9 cellular contexts compared by ENCODE assay signal in genomic region chr19:51158474-51159129, GRCh38. TPM values are rescaled to one million over a fixed set of nuclear protein-coding genes. Genes with fewer than 3 reads are reported as not detected.
A peak's percentile ranks its signal among the peaks of the same experiment; 100 is the strongest.
DNase-seq lines count a peak whose midpoint lies in the region; ATAC-seq and TF ChIP-seq lines count a peak whose summit lies in the region.
"Had no signal": no experiment of that assay in that cellular context is flagged by ENCODE, and none has a peak within 500 bp of the region (broad histone marks: within the 10 kb centered on the region; RNA-seq: fewer than 3 reads in every experiment).

No MANE protein-coding gene starts in this region.

- no peaks in the 10 kb centered on the region for H3K27me3 ChIP-seq in effector memory CD4-positive, alpha-beta T cell (replicated peaks; ENCODE audit: control insufficient read depth, insufficient read depth, low read length, poor library complexity, severe bottlenecking)
- peaks cover 10% of the 10 kb centered on the region for H3K27me3 ChIP-seq in suprapubic skin

- TF ChIP-seq EP300 in suprapubic skin (IDR thresholded peaks at IDR 0.05), result no peak

- no peak overlapping the region for H3K27ac ChIP-seq in effector memory CD4-positive, alpha-beta T cell (ENCODE audit: insufficient read depth, low read length, poor library complexity, severe bottlenecking)
- H3K27ac ChIP-seq in suprapubic skin, result no peak overlapping the region
- H3K27ac ChIP-seq: epithelial cell of prostate had no signal

- TF ChIP-seq CTCF in suprapubic skin (IDR thresholded peaks at IDR 0.05), result peak; percentile 37 to 66

- no peaks in the 10 kb centered on the region for H3K9me3 ChIP-seq in effector memory CD4-positive, alpha-beta T cell (ENCODE audit: control insufficient read depth, low read length)
- H3K9me3 ChIP-seq in suprapubic skin, result no peaks in the 10 kb centered on the region

- WGBS in suprapubic skin, result 23% methylated on average over 7 of the region's 7 CpGs

- no peaks in the 10 kb centered on the region for H3K4me1 ChIP-seq in effector memory CD4-positive, alpha-beta T cell (ENCODE audit: control insufficient read depth, insufficient read depth, low read length, poor library complexity, severe bottlenecking)
- H3K4me1 ChIP-seq in suprapubic skin, result peaks cover 25% of the 10 kb centered on the region

- TF ChIP-seq POLR2A in suprapubic skin (IDR thresholded peaks at IDR 0.05), result no peak

- no peak for ATAC-seq in HG02840 (IDR thresholded peaks at IDR 0.05; ENCODE audit: low FRiP score, unreplicated experiment)

- H3K36me3 ChIP-seq in effector memory CD4-positive, alpha-beta T cell (ENCODE audit: control insufficient read depth, insufficient read depth, low read length), result no peaks in the 10 kb centered on the region
- no peaks in the 10 kb centered on the region for H3K36me3 ChIP-seq in suprapubic skin

- DNase-seq in DMS 273 (lab: John Stamatoyannopoulos, UW; ENCODE audit: unreplicated experiment) (peak; percentile 64), DMS 273 treated with DMSO at 0.1 percent for 48 hours (lab: John Stamatoyannopoulos, UW) (no peak), NCI-H146 (lab: John Stamatoyannopoulos, UW) (peak; percentile 27), myocyte (ENCODE audit: low read depth) (peak; percentile 29), suprapubic skin (ENCODE audit: low spot score in 2 of 2) (no peak)
- peak; percentile 60 to 74 for DNase-seq in activated CD4-positive, alpha-beta T cell treated with anti-CD3 and anti-CD28 coated beads, Interleukin-2, amount 50 U/mL, for 24 hours (ENCODE audit: low read depth in 1 of 2, low spot score in 1 of 2)
- peak; percentile 36 to 57 (median 44) for DNase-seq in effector memory CD4-positive, alpha-beta T cell

- H3K4me3 ChIP-seq in effector memory CD4-positive, alpha-beta T cell (ENCODE audit: insufficient read depth, low read depth, low read length, poor library complexity, severe bottlenecking), result no peak overlapping the region
- H3K4me3 ChIP-seq in suprapubic skin, result no peak overlapping the region

RNA-seq across cellular contexts. Expression of gene SIGLEC7, which starts 16.5 kb away (rescaled TPM):
- not detected in 2 replicates for total RNA-seq in myocyte
- not detected for polyA plus RNA-seq in myocyte (2012)
- not detected for total RNA-seq in suprapubic skin

RNA-seq across cellular contexts. Expression of gene SIGLEC9, which starts 33.9 kb away (rescaled TPM):
- total RNA-seq in myocyte, result not detected in 2 replicates
- polyA plus RNA-seq in myocyte (2012), result not detected
- total RNA-seq in suprapubic skin, result 1 to 10 TPM in 1 of 4 donors, under 1 TPM in 2, not detected in 1; 0.68 to 1.3 (median 0.83) TPM

RNA-seq across cellular contexts. Expression of gene CTU1, which starts 50.4 kb away (rescaled TPM):
- total RNA-seq in myocyte (16.2 and 17.8 TPM in 2 replicates), suprapubic skin (10 to 100 TPM in 3 of 4 donors, 1 to 10 TPM in 1; 7.7 to 14.6 (median 12.9) TPM)
- polyA plus RNA-seq in myocyte (2012), result 4.6 TPM

Comparison
In these comparisons a context has a peak if more than half of its experiments do, and no peak if none do; other contexts are left out.
1. DNase-seq: peak in DMS 273 (single experiment), NCI-H146 (single experiment), activated CD4-positive, alpha-beta T cell treated with anti-CD3 and anti-CD28 coated beads, Interleukin-2, amount 50 U/mL, for 24 hours (2 of 2), effector memory CD4-positive, alpha-beta T cell (3 of 3) and myocyte (single experiment); none in DMS 273 treated with DMSO at 0.1 percent for 48 hours (single experiment) and suprapubic skin (0 of 2).